In the genomic region with DNA sequence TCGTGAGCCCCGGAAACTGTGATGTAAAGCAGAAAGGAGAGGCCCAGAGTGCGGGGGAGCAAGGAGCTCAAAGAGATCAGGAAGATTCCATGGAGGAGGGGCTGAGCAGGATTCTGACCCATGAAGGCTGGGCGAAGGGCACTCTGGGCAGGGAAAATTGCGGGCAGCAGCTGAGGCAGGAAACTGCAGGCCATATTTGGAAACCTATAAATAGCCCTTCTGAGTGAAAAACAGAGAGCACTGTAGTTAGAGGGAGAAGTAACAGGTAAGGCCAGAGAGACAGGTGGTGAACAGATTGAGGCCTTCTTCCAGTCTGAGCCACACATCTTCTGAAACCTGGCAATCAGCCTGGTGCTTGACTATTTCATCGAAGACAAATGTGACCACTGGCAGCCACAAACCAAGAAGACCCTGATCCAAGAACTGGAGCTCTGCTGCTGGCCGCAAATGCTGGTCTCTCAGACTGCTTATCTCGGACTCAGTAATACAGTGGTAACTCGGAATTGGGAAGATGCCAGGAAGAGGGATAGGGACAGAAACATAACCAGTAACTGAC, we compare ENCODE assay signal across 19 cellular contexts. TPM values are rescaled to one million over a fixed set of nuclear protein-coding genes. Genes with fewer than 3 reads are reported as not detected.
DNase-seq lines count a peak whose midpoint lies in the region; ATAC-seq, FAIRE-seq and TF ChIP-seq lines count a peak whose summit lies in the region.
"Had no signal": no experiment of that assay in that cellular context is flagged by ENCODE, and none has a peak within 500 bp of the region (broad histone marks: within the 10 kb centered on the region; RNA-seq: fewer than 3 reads in every experiment).

No MANE protein-coding gene starts in this region.

- no peaks in the 10 kb centered on the region for H3K27me3 Mint-ChIP-seq in astrocyte (ENCODE audit: low read depth, unreplicated experiment)

- no peak overlapping the region for H3K4me3 Mint-ChIP-seq in astrocyte (ENCODE audit: unreplicated experiment)
- H3K4me3 Mint-ChIP-seq: activated CD8-positive, alpha-beta memory T cell treated with anti-CD3 and anti-CD28 coated beads, Interleukin-2, amount 10 ng/mL, durations not matched to agents 7 days and 5 days had no signal

- H3K4me2 ChIP-seq in DOHH2 (ENCODE audit: low read length), result peak overlapping the region; percentile 30
- no peak overlapping the region for H3K4me2 ChIP-seq in astrocyte (ENCODE audit: low read length)
- no peak overlapping the region for H3K4me2 ChIP-seq in mesendoderm (ENCODE audit: low read length)

- peak overlapping the region; percentile 20 for H3K18ac ChIP-seq in mesendoderm (ENCODE audit: low read length)

- no peak overlapping the region for H2BK15ac ChIP-seq in mesendoderm (replicated peaks; ENCODE audit: low read depth)

- H3K56ac ChIP-seq in mesendoderm (ENCODE audit: low read length), result no peak overlapping the region

- H2AFZ ChIP-seq in astrocyte (ENCODE audit: low read depth, low read length), result no peak overlapping the region

- WGBS in mesendoderm (ENCODE audit: extremely low coverage, insufficient coverage, low lambda C conversion rate), result no CpG with 5 or more reads among the region's 9 CpGs

- H4K8ac ChIP-seq in mesendoderm (ENCODE audit: low read depth, low read length), result no peak overlapping the region

- TF ChIP-seq CTCF in DOHH2 (IDR thresholded peaks at IDR 0.05; ENCODE audit: low read depth, low read length, poor library complexity, severe bottlenecking) (no peak), astrocyte (IDR thresholded peaks at IDR 0.05; ENCODE audit: insufficient read depth, low read depth, low read length) (no peak), left lung (IDR thresholded peaks at IDR 0.05) (no peak)

- H3K9ac ChIP-seq in astrocyte (ENCODE audit: low read length), result no peak overlapping the region
- H3K9ac ChIP-seq in mesendoderm (ENCODE audit: low read length), result no peak overlapping the region

- H3K4me1 Mint-ChIP-seq in astrocyte (ENCODE audit: low read depth, unreplicated experiment), result peaks cover 3% of the 10 kb centered on the region

- H3K9me3 ChIP-seq in DOHH2 (ENCODE audit: control insufficient read depth, insufficient read depth, low read length), result no peaks in the 10 kb centered on the region
- H3K9me3 ChIP-seq in astrocyte (ENCODE audit: insufficient read depth, low read depth, low read length), result no peaks in the 10 kb centered on the region
- no peaks in the 10 kb centered on the region for H3K9me3 ChIP-seq in left lung
- H3K9me3 ChIP-seq: Caco-2, SJSA1 had no signal

- H3K79me2 ChIP-seq in DOHH2 (ENCODE audit: control insufficient read depth, low read length) (no peaks in the 10 kb centered on the region), astrocyte (ENCODE audit: insufficient read depth, low read length) (no peaks in the 10 kb centered on the region), mesendoderm (ENCODE audit: control insufficient read depth, insufficient read depth, low read length) (no peaks in the 10 kb centered on the region)

- H3K27ac ChIP-seq in DOHH2 (ENCODE audit: low read depth, low read length), result no peak overlapping the region
- H3K27ac ChIP-seq in astrocyte (ENCODE audit: low read depth, low read length), result no peak overlapping the region
- H3K27ac ChIP-seq in mesendoderm (ENCODE audit: low read depth, low read length), result no peak overlapping the region
- H3K27ac ChIP-seq in left lung, result no peak overlapping the region
- H3K27ac ChIP-seq: SJSA1 had no signal

- no peaks in the 10 kb centered on the region for H3K36me3 Mint-ChIP-seq in astrocyte (ENCODE audit: low read depth, unreplicated experiment)
- H3K36me3 Mint-ChIP-seq: activated CD8-positive, alpha-beta memory T cell treated with anti-CD3 and anti-CD28 coated beads, Interleukin-2, amount 10 ng/mL, durations not matched to agents 7 days and 5 days had no signal

- no peak overlapping the region for H2AK5ac ChIP-seq in mesendoderm (ENCODE audit: low read length)

- H4K20me1 ChIP-seq in DOHH2 (ENCODE audit: control insufficient read depth, insufficient read depth, low read depth, low read length) (no peaks in the 10 kb centered on the region), astrocyte (ENCODE audit: insufficient read depth, low read length) (no peaks in the 10 kb centered on the region)

- peak; percentile 54 for DNase-seq in astrocyte (ENCODE audit: low read depth)
- DNase-seq in mesendoderm, result no peak
- DNase-seq in left lung, result no peak
- DNase-seq: activated CD4-positive, CD25-positive, alpha-beta regulatory T cell treated with anti-CD3 and anti-CD28 coated beads, Interleukin-2, amount 50 U/mL, for 72 hours; activated CD8-positive, alpha-beta memory T cell treated with anti-CD3 and anti-CD28 coated beads, Interleukin-2, amount 10 ng/mL, durations not matched to agents 7 days and 5 days; activated effector memory CD4-positive, alpha-beta T cell treated with anti-CD3 and anti-CD28 coated beads, Interleukin-2, amount 50 U/mL, for 16 hours; AML-193; Caco-2; GOT3; Karpas-422; NCI-H1105 had no signal

- no peak overlapping the region for H2BK5ac ChIP-seq in mesendoderm (ENCODE audit: low read length)

- no peak for FAIRE-seq in astrocyte (lab: Jason Lieb, UNC)
- FAIRE-seq: endothelial cell of umbilical vein, G401.6 had no signal

- intact Hi-C loops in left lung (cut with DNase I), result no loop called here

- H3K27ac Mint-ChIP-seq in astrocyte (ENCODE audit: unreplicated experiment), result no peak overlapping the region
- H3K27ac Mint-ChIP-seq: activated CD8-positive, alpha-beta memory T cell treated with anti-CD3 and anti-CD28 coated beads, Interleukin-2, amount 10 ng/mL, durations not matched to agents 7 days and 5 days had no signal

- ATAC-seq in HG03432 (IDR thresholded peaks at IDR 0.05; ENCODE audit: unreplicated experiment) (peak; percentile 47), GM18517 (IDR thresholded peaks at IDR 0.05; ENCODE audit: unreplicated experiment) (no peak), left lung (no peak), HG02759 (IDR thresholded peaks at IDR 0.05; ENCODE audit: unreplicated experiment) (no peak), GM19463 (IDR thresholded peaks at IDR 0.05; ENCODE audit: unreplicated experiment) (no peak)
- ATAC-seq: activated CD8-positive, alpha-beta memory T cell treated with anti-CD3 and anti-CD28 coated beads, Interleukin-2, amount 10 ng/mL, durations not matched to agents 7 days and 5 days had no signal

- H3K9me3 Mint-ChIP-seq in astrocyte (ENCODE audit: unreplicated experiment), result no peaks in the 10 kb centered on the region

- H3K36me3 ChIP-seq in DOHH2 (ENCODE audit: control insufficient read depth, low read length), result no peaks in the 10 kb centered on the region
- H3K36me3 ChIP-seq in astrocyte (ENCODE audit: insufficient read depth, low read length), result no peaks in the 10 kb centered on the region
- no peaks in the 10 kb centered on the region for H3K36me3 ChIP-seq in mesendoderm (ENCODE audit: control insufficient read depth, insufficient read depth, low read length)
- no peaks in the 10 kb centered on the region for H3K36me3 ChIP-seq in left lung
- H3K36me3 ChIP-seq: SJSA1 had no signal

- H3K79me1 ChIP-seq in mesendoderm (ENCODE audit: low read length), result no peaks in the 10 kb centered on the region

- H3F3A ChIP-seq in DOHH2 (ENCODE audit: control insufficient read depth, insufficient read depth), result peaks cover 13% of the 10 kb centered on the region; the same call in 1 of the 2 replicates

- H3K4me3 ChIP-seq in DOHH2 (ENCODE audit: low read length), result no peak overlapping the region
- no peak overlapping the region for H3K4me3 ChIP-seq in astrocyte (ENCODE audit: insufficient read depth, low read depth, low read length)
- no peak overlapping the region for H3K4me3 ChIP-seq in mesendoderm (ENCODE audit: low read length)
- no peak overlapping the region for H3K4me3 ChIP-seq in left lung
- H3K4me3 ChIP-seq: SJSA1 had no signal

- H3K4ac ChIP-seq in mesendoderm (ENCODE audit: low read depth, low read length), result no peak overlapping the region

- no peak overlapping the region for H2BK120ac ChIP-seq in mesendoderm (ENCODE audit: low read depth, low read length)

- H3K23ac ChIP-seq in mesendoderm (ENCODE audit: low read length), result no peak overlapping the region

- H3K27me3 ChIP-seq in DOHH2 (ENCODE audit: control insufficient read depth, low read length) (no peaks in the 10 kb centered on the region), astrocyte (ENCODE audit: insufficient read depth, low read length) (no peaks in the 10 kb centered on the region), mesendoderm (ENCODE audit: insufficient read depth, low read length, poor library complexity) (no peaks in the 10 kb centered on the region), left lung (no peaks in the 10 kb centered on the region)
- H3K27me3 ChIP-seq: SJSA1 had no signal

- no peaks in the 10 kb centered on the region for H3K9me2 ChIP-seq in DOHH2 (replicated peaks; ENCODE audit: control insufficient read depth, low read length)

- H3K4me1 ChIP-seq in DOHH2 (ENCODE audit: control insufficient read depth, low read length) (peaks cover 32% of the 10 kb centered on the region), astrocyte (ENCODE audit: insufficient read depth, low read length) (no peaks in the 10 kb centered on the region), mesendoderm (ENCODE audit: control insufficient read depth, low read depth, low read length) (no peaks in the 10 kb centered on the region), left lung (no peaks in the 10 kb centered on the region)
- H3K4me1 ChIP-seq: Caco-2, SJSA1 had no signal

- no peak overlapping the region for H4K5ac ChIP-seq in mesendoderm (ENCODE audit: low read length)

RNA-seq across cellular contexts. Expression of a gene that starts 14.1 kb away (rescaled TPM):
- total RNA-seq in astrocyte (3.7 and 4.4 TPM in 2 replicates), left lung (1 to 10 TPM; 3.8 to 5.6 TPM)
- polyA plus RNA-seq in mesendoderm (2013, experiment 1 of 2), result 17.3 TPM
- 17.5 TPM for polyA plus RNA-seq in mesendoderm (2013, experiment 2 of 2)
